In the genomic region with DNA sequence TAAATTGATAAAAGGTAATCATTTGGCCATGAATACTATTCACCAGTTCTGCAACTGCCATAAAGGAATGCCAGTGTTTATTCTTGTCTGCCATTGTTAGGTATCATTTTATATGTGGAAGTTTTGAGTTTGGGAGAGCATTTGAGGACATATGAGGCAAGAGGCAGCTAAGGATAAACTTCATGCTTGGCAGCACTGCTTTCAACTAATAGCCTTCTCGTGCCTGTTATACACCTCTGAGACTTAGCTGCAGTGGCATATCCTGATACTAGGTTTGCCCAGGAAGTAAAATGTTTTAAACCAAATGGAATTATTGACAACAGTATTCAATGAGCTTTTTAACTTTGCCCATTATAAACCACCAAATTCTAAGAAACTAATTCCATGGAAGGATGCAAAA, we compare ENCODE assay signal across 22 cellular contexts.
DNase-seq lines count a peak whose midpoint lies in the region; ATAC-seq and TF ChIP-seq lines count a peak whose summit lies in the region.
"Had no signal": no experiment of that assay in that cellular context is flagged by ENCODE, and none has a peak within 500 bp of the region (broad histone marks: within the 10 kb centered on the region; RNA-seq: fewer than 3 reads in every experiment).

No MANE protein-coding gene starts in this region.

- H3K4me1 Mint-ChIP-seq in endothelial cell (ENCODE audit: unreplicated experiment): peaks cover 53% of the 10 kb centered on the region

- H3K4me1 ChIP-seq in heart left ventricle: peaks cover 11 to 66% (median 50%) of the 10 kb centered on the region in 12 donors
- H3K4me1 ChIP-seq in right cardiac atrium (ENCODE audit: control insufficient read depth, insufficient read depth, low read length): peaks cover 7% of the 10 kb centered on the region
- H3K4me1 ChIP-seq in gastroesophageal sphincter: peaks cover 9 to 78% (median 12%) of the 10 kb centered on the region in 3 donors

- TF ChIP-seq CTCF in heart left ventricle (IDR thresholded peaks at IDR 0.05) (no peak), endothelial cell (IDR thresholded peaks at IDR 0.05; ENCODE audit: unreplicated experiment) (no peak), gastroesophageal sphincter (IDR thresholded peaks at IDR 0.05) (no peak), retinal pigment epithelial cell (conservative IDR thresholded peaks at IDR 0.05; ENCODE audit: low read depth, low read length) (no peak)

- no peaks in the 10 kb centered on the region for H3K9me3 ChIP-seq in heart left ventricle
- H3K9me3 ChIP-seq in right cardiac atrium (ENCODE audit: control insufficient read depth, low read length): no peaks in the 10 kb centered on the region
- no peaks in the 10 kb centered on the region for H3K9me3 ChIP-seq in gastroesophageal sphincter
- H3K9me3 ChIP-seq: BE2C had no signal

- peak overlapping the region; percentile 94 for H3K27ac Mint-ChIP-seq in endothelial cell (ENCODE audit: unreplicated experiment)
- H3K27ac Mint-ChIP-seq: CD4-positive, CD25-positive, alpha-beta regulatory T cell had no signal

- intact Hi-C loops in heart left ventricle (cut with DNase I): loop anchor here in 2 of 10 donors (2.0 to 5.0 kb wide), 2 partner anchors 21 to 125 kb away; partner anchors contain the start of gene DPH6 (in 1 of the 2)
- intact Hi-C loops in right cardiac atrium (cut with DNase I): no loop called here

- no peaks in the 10 kb centered on the region for H3K36me3 Mint-ChIP-seq in endothelial cell (ENCODE audit: low read depth, unreplicated experiment)
- H3K36me3 Mint-ChIP-seq: CD4-positive, CD25-positive, alpha-beta regulatory T cell had no signal

- H3K4me3 ChIP-seq in heart left ventricle: no peak overlapping the region
- no peak overlapping the region for H3K4me3 ChIP-seq in right cardiac atrium (ENCODE audit: low read length)
- H3K4me3 ChIP-seq in gastroesophageal sphincter: no peak overlapping the region
- no peak overlapping the region for H3K4me3 ChIP-seq in retinal pigment epithelial cell (ENCODE audit: low read length)
- H3K4me3 ChIP-seq: PC-9 had no signal

- POLR2A ChIA-PET in HEK293T (lab: Yijun Ruan, JAX): no interaction called here

- H3K27ac ChIP-seq in heart left ventricle: peak overlapping the region in 11 of 12 donors; percentile 34 to 73 (median 53)
- no peak overlapping the region for H3K27ac ChIP-seq in right cardiac atrium (ENCODE audit: low read length)
- H3K27ac ChIP-seq in gastroesophageal sphincter: peak overlapping the region; percentile 27 to 65 (median 54)
- H3K27ac ChIP-seq: KMS-11, PC-9 had no signal

- H3K36me3 ChIP-seq in heart left ventricle (no peaks in the 10 kb centered on the region), gastroesophageal sphincter (no peaks in the 10 kb centered on the region)
- H3K36me3 ChIP-seq: BE2C had no signal

- ATAC-seq in heart left ventricle (peak in 2 of 4 donors; percentile 33 to 50), right cardiac atrium (no peak), gastroesophageal sphincter (no peak), GM21619 (IDR thresholded peaks at IDR 0.05; ENCODE audit: unreplicated experiment) (no peak)

- no peak overlapping the region for H3K4me3 Mint-ChIP-seq in endothelial cell (ENCODE audit: unreplicated experiment)
- H3K4me3 Mint-ChIP-seq: CD4-positive, CD25-positive, alpha-beta regulatory T cell had no signal

- H3K27me3 Mint-ChIP-seq in endothelial cell (ENCODE audit: unreplicated experiment): peaks cover 3% of the 10 kb centered on the region

- H3K27me3 ChIP-seq in heart left ventricle (no peaks in the 10 kb centered on the region), right cardiac atrium (ENCODE audit: control insufficient read depth, insufficient read depth) (no peaks in the 10 kb centered on the region), gastroesophageal sphincter (no peaks in the 10 kb centered on the region)
- H3K27me3 ChIP-seq: BE2C had no signal

- CTCF ChIA-PET in HEK293T (lab: Yijun Ruan, JAX): no interaction called here

- H3K9me3 Mint-ChIP-seq in endothelial cell (ENCODE audit: unreplicated experiment): no peaks in the 10 kb centered on the region

- no peak for DNase-seq in heart left ventricle
- DNase-seq in right cardiac atrium: no peak
- no peak for DNase-seq in endothelial cell (ENCODE audit: low spot score)
- peak; percentile 36 for DNase-seq in retinal pigment epithelial cell (ENCODE audit: low read depth)
- no peak for DNase-seq in HEK293T (ENCODE audit: extremely low spot score)
- DNase-seq in cortex of kidney (lab: John Stamatoyannopoulos, UW): no peak
- DNase-seq: 8988T; ACHN; BE2C; CD4-positive, CD25-positive, alpha-beta regulatory T cell; DMS153; DND-41; IMR-90; MM.1S; NCI-H2029; NCI-H526 treated with DMSO at 0.1 percent for 48 hours; PC-9; RPMI8226; SHP77 treated with DMSO at 0.1 percent for 48 hours had no signal

- TF ChIP-seq POLR2A in heart left ventricle (IDR thresholded peaks at IDR 0.05): no peak
- no peak for TF ChIP-seq POLR2A in gastroesophageal sphincter (IDR thresholded peaks at IDR 0.05)

- 23 to 41% (median 33%) methylated on average over 1 of the region's 1 CpG for WGBS in heart left ventricle, 4 donors
- 49% methylated on average over 1 of the region's 1 CpG for WGBS in right cardiac atrium
- 0 to 42% methylated on average over 1 of the region's 1 CpG for WGBS in gastroesophageal sphincter (ENCODE audit: low coverage in 1 of 2), 2 donors

- no peak for TF ChIP-seq EP300 in gastroesophageal sphincter (IDR thresholded peaks at IDR 0.05)

TF ChIP-seq in HEK293T, 16 proteins besides CTCF, POLR2A, EP300 and RAD21:
- TF ChIP-seq FOXM1 (IDR thresholded peaks at IDR 0.05; ENCODE audit: borderline replicate concordance): no peak
- no peak for TF ChIP-seq SP1 (IDR thresholded peaks at IDR 0.05)
- no peak for TF ChIP-seq ELF4 (IDR thresholded peaks at IDR 0.05)
- no peak for TF ChIP-seq SUZ12 (IDR thresholded peaks at IDR 0.05)
- TF ChIP-seq TARDBP (IDR thresholded peaks at IDR 0.05): no peak
- TF ChIP-seq FOXK2 (IDR thresholded peaks at IDR 0.05): no peak
- no peak for TF ChIP-seq NFRKB (IDR thresholded peaks at IDR 0.05)
- no peak for TF ChIP-seq L3MBTL2 (conservative IDR thresholded peaks at IDR 0.05)
- no peak for TF ChIP-seq BHLHE40 (IDR thresholded peaks at IDR 0.05; ENCODE audit: borderline replicate concordance)
- no peak for TF ChIP-seq PKNOX1 (IDR thresholded peaks at IDR 0.05)
- TF ChIP-seq FOXA1 (IDR thresholded peaks at IDR 0.05): no peak
- no peak for TF ChIP-seq LEF1 (IDR thresholded peaks at IDR 0.05; ENCODE audit: borderline replicate concordance)
- TF ChIP-seq HDGF (IDR thresholded peaks at IDR 0.05; ENCODE audit: borderline replicate concordance): no peak
- no peak for TF ChIP-seq ZNF384 (IDR thresholded peaks at IDR 0.05)
- TF ChIP-seq CTBP1 (IDR thresholded peaks at IDR 0.05; ENCODE audit: borderline replicate concordance): no peak
- no peak for TF ChIP-seq ARNT (IDR thresholded peaks at IDR 0.05)
TF ChIP-seq in HEK293T: peak in this region for 0.
